ENCODE assay signal across 20 cellular contexts in the genomic region with DNA sequence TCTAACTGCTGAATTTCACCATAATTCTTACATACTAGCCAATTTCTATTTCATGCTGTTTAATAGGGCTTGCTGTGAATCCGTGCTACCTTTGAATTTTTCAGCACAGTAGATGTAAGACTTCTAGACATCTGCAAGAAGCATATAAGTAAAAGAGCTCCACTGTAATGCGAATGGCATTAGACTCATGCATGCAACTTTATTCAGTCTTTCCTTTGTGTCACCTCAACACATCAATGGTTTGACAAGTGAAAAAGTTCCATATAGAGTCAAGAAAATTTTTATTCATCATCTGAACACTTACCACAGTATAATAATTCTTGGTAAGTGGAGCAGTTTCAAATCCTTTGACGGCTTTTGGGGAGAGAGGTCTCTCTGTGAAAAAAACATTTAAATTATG. TPM values are rescaled to one million over a fixed set of nuclear protein-coding genes. Genes with fewer than 3 reads are reported as not detected.
DNase-seq lines count a peak whose midpoint lies in the region; ATAC-seq, FAIRE-seq and TF ChIP-seq lines count a peak whose summit lies in the region.
"Had no signal": no experiment of that assay in that cellular context is flagged by ENCODE, and none has a peak within 500 bp of the region (broad histone marks: within the 10 kb centered on the region; RNA-seq: fewer than 3 reads in every experiment).

No MANE protein-coding gene starts in this region.

- no peaks in the 10 kb centered on the region for H3K36me3 ChIP-seq in astrocyte (ENCODE audit: insufficient read depth, low read length)
- H3K36me3 ChIP-seq: BE2C had no signal

- H3K4me1 ChIP-seq in astrocyte (ENCODE audit: insufficient read depth, low read length) = no peaks in the 10 kb centered on the region
- H3K4me1 ChIP-seq: BE2C had no signal

- H3K36me3 Mint-ChIP-seq in activated naive CD4-positive, alpha-beta T cell treated with anti-CD3 and anti-CD28 coated beads, Interleukin-2, amount 50 U/mL, for 24 hours = peaks cover 4% of the 10 kb centered on the region
- peaks cover 53% of the 10 kb centered on the region for H3K36me3 Mint-ChIP-seq in activated T-helper 2 cell treated with anti-CD3 and anti-CD28 coated beads, Interferon-gamma antibody, Interleukin-2, Interleukin-4, amounts not matched to agents 10 μg/mL and 5 μg/mL and 100 μg/mL, durations not matched to agents 14 hours and 24 hours and 36 hours (ENCODE audit: low read depth)
- H3K36me3 Mint-ChIP-seq in astrocyte (ENCODE audit: low read depth, unreplicated experiment) = no peaks in the 10 kb centered on the region

- H3K9ac ChIP-seq in astrocyte (ENCODE audit: low read length) = no peak overlapping the region

- H3K4me3 ChIP-seq in astrocyte (ENCODE audit: insufficient read depth, low read depth, low read length) = no peak overlapping the region

- no peaks in the 10 kb centered on the region for H4K20me1 ChIP-seq in astrocyte (ENCODE audit: insufficient read depth, low read length)

- no peaks in the 10 kb centered on the region for H3K27me3 ChIP-seq in astrocyte (ENCODE audit: insufficient read depth, low read length)
- H3K27me3 ChIP-seq: BE2C had no signal

- DNase-seq in activated naive CD4-positive, alpha-beta T cell (lab: John Stamatoyannopoulos, UW) = no peak
- DNase-seq in activated T-helper 2 cell treated with anti-CD3 and anti-CD28 coated beads, Interferon-gamma antibody, Interleukin-2, Interleukin-4, amounts not matched to agents 10 μg/mL and 5 μg/mL and 100 μg/mL, durations not matched to agents 14 hours and 24 hours and 36 hours (ENCODE audit: low spot score) = no peak
- DNase-seq in astrocyte (ENCODE audit: low read depth) = no peak
- no peak for DNase-seq in stimulated activated naive CD8-positive, alpha-beta T cell treated with anti-CD3 and anti-CD28 coated beads, Interleukin-15, amount 100 ng/mL, for 72 hours
- no peak for DNase-seq in stimulated activated CD8-positive, alpha-beta memory T cell treated with anti-CD3 and anti-CD28 coated beads, Interleukin-4, amount 100 ng/mL, for 48 hours
- DNase-seq in T-helper 2 cell = no peak
- DNase-seq: BE2C; CD8-positive, alpha-beta T cell; DMS79 treated with DMSO at 0.1 percent for 48 hours; GDM1; GOT3; MV-4-11; NCI-H1417 treated with DMSO at 0.1 percent for 48 hours; NCI-H2029; NCI-H510A treated with DMSO at 0.1 percent for 48 hours had no signal

- peak overlapping the region; percentile 23 for H3K27ac Mint-ChIP-seq in activated naive CD4-positive, alpha-beta T cell treated with anti-CD3 and anti-CD28 coated beads, Interleukin-2, amount 50 U/mL, for 24 hours
- peak overlapping the region; percentile 28 for H3K27ac Mint-ChIP-seq in activated T-helper 2 cell treated with anti-CD3 and anti-CD28 coated beads, Interferon-gamma antibody, Interleukin-2, Interleukin-4, amounts not matched to agents 10 μg/mL and 5 μg/mL and 100 μg/mL, durations not matched to agents 14 hours and 24 hours and 36 hours
- H3K27ac Mint-ChIP-seq in astrocyte (ENCODE audit: unreplicated experiment) = no peak overlapping the region
- peak overlapping the region in 1 of 2 donors; percentile 69 for H3K27ac Mint-ChIP-seq in stimulated activated naive CD8-positive, alpha-beta T cell treated with anti-CD3 and anti-CD28 coated beads, Interleukin-15, amount 100 ng/mL, for 72 hours

- no peaks in the 10 kb centered on the region for H3K27me3 Mint-ChIP-seq in activated naive CD4-positive, alpha-beta T cell treated with anti-CD3 and anti-CD28 coated beads, Interleukin-2, amount 50 U/mL, for 24 hours
- no peaks in the 10 kb centered on the region for H3K27me3 Mint-ChIP-seq in activated T-helper 2 cell treated with anti-CD3 and anti-CD28 coated beads, Interferon-gamma antibody, Interleukin-2, Interleukin-4, amounts not matched to agents 10 μg/mL and 5 μg/mL and 100 μg/mL, durations not matched to agents 14 hours and 24 hours and 36 hours (ENCODE audit: low read depth)
- H3K27me3 Mint-ChIP-seq in astrocyte (ENCODE audit: low read depth, unreplicated experiment) = no peaks in the 10 kb centered on the region
- H3K27me3 Mint-ChIP-seq in stimulated activated naive CD8-positive, alpha-beta T cell treated with anti-CD3 and anti-CD28 coated beads, Interleukin-15, amount 100 ng/mL, for 72 hours = no peaks in the 10 kb centered on the region

- FAIRE-seq in astrocyte (lab: Jason Lieb, UNC) = peak; percentile 37
- FAIRE-seq: D721Med, GM12892, HTR-8/SVneo, RCC 7860 had no signal

- peaks cover 50% of the 10 kb centered on the region for H3K4me1 Mint-ChIP-seq in activated naive CD4-positive, alpha-beta T cell treated with anti-CD3 and anti-CD28 coated beads, Interleukin-2, amount 50 U/mL, for 24 hours
- peaks cover 48% of the 10 kb centered on the region for H3K4me1 Mint-ChIP-seq in activated T-helper 2 cell treated with anti-CD3 and anti-CD28 coated beads, Interferon-gamma antibody, Interleukin-2, Interleukin-4, amounts not matched to agents 10 μg/mL and 5 μg/mL and 100 μg/mL, durations not matched to agents 14 hours and 24 hours and 36 hours (ENCODE audit: low read depth)
- H3K4me1 Mint-ChIP-seq in astrocyte (ENCODE audit: low read depth, unreplicated experiment) = peaks cover 3% of the 10 kb centered on the region
- H3K4me1 Mint-ChIP-seq in stimulated activated naive CD8-positive, alpha-beta T cell treated with anti-CD3 and anti-CD28 coated beads, Interleukin-15, amount 100 ng/mL, for 72 hours = peaks cover 61% of the 10 kb centered on the region

- H3K27ac ChIP-seq in astrocyte (ENCODE audit: low read depth, low read length) = no peak overlapping the region

- no peak overlapping the region for H2AFZ ChIP-seq in astrocyte (ENCODE audit: low read depth, low read length)

- no peaks in the 10 kb centered on the region for H3K9me3 ChIP-seq in astrocyte (ENCODE audit: insufficient read depth, low read depth, low read length)
- H3K9me3 ChIP-seq: BE2C had no signal

- no peak overlapping the region for H3K4me2 ChIP-seq in astrocyte (ENCODE audit: low read length)

- no peak for TF ChIP-seq CTCF in astrocyte (IDR thresholded peaks at IDR 0.05; ENCODE audit: insufficient read depth, low read depth, low read length)

- no peaks in the 10 kb centered on the region for H3K79me2 ChIP-seq in astrocyte (ENCODE audit: insufficient read depth, low read length)

- intact Hi-C loops in activated T-helper 2 cell treated with anti-CD3 and anti-CD28 coated beads, Interferon-gamma antibody, Interleukin-2, Interleukin-4, amounts not matched to agents 10 μg/mL and 5 μg/mL and 100 μg/mL, durations not matched to agents 14 hours and 24 hours and 36 hours (cut with micrococcal nuclease) = loop anchor here (2.0 to 5.0 kb wide), 2 partner anchors 13 to 46 kb away; no protein-coding TSS in a partner anchor

- peak overlapping the region; percentile 19 for H3K4me3 Mint-ChIP-seq in activated naive CD4-positive, alpha-beta T cell treated with anti-CD3 and anti-CD28 coated beads, Interleukin-2, amount 50 U/mL, for 24 hours
- no peak overlapping the region for H3K4me3 Mint-ChIP-seq in activated T-helper 2 cell treated with anti-CD3 and anti-CD28 coated beads, Interferon-gamma antibody, Interleukin-2, Interleukin-4, amounts not matched to agents 10 μg/mL and 5 μg/mL and 100 μg/mL, durations not matched to agents 14 hours and 24 hours and 36 hours (ENCODE audit: low read depth)
- H3K4me3 Mint-ChIP-seq in astrocyte (ENCODE audit: unreplicated experiment) = no peak overlapping the region
- H3K4me3 Mint-ChIP-seq in stimulated activated naive CD8-positive, alpha-beta T cell treated with anti-CD3 and anti-CD28 coated beads, Interleukin-15, amount 100 ng/mL, for 72 hours = peak overlapping the region in 1 of 2 donors; percentile 15

- peak; percentile 50 for ATAC-seq in stimulated activated naive CD8-positive, alpha-beta T cell treated with anti-CD3 and anti-CD28 coated beads, Interleukin-15, amount 100 ng/mL, for 72 hours
- ATAC-seq: CD8-positive, alpha-beta T cell had no signal

- H3K9me3 Mint-ChIP-seq in activated naive CD4-positive, alpha-beta T cell treated with anti-CD3 and anti-CD28 coated beads, Interleukin-2, amount 50 U/mL, for 24 hours = no peaks in the 10 kb centered on the region
- no peaks in the 10 kb centered on the region for H3K9me3 Mint-ChIP-seq in activated T-helper 2 cell treated with anti-CD3 and anti-CD28 coated beads, Interferon-gamma antibody, Interleukin-2, Interleukin-4, amounts not matched to agents 10 μg/mL and 5 μg/mL and 100 μg/mL, durations not matched to agents 14 hours and 24 hours and 36 hours
- H3K9me3 Mint-ChIP-seq in astrocyte (ENCODE audit: unreplicated experiment) = peaks cover 1% of the 10 kb centered on the region
- H3K9me3 Mint-ChIP-seq in stimulated activated naive CD8-positive, alpha-beta T cell treated with anti-CD3 and anti-CD28 coated beads, Interleukin-15, amount 100 ng/mL, for 72 hours = no peaks in the 10 kb centered on the region
- H3K9me3 Mint-ChIP-seq: CD8-positive, alpha-beta T cell had no signal

RNA-seq across cellular contexts. Expression of a gene that starts 48.9 kb away (rescaled TPM):
- 77.2 and 77.9 TPM in 2 replicates for total RNA-seq in activated T-helper 2 cell treated with anti-CD3 and anti-CD28 coated beads, Interferon-gamma antibody, Interleukin-2, Interleukin-4, amounts not matched to agents 10 μg/mL and 5 μg/mL and 100 μg/mL, durations not matched to agents 14 hours and 24 hours and 36 hours
- 4.7 and 6.1 TPM in 2 replicates for total RNA-seq in astrocyte

Comparison
In these comparisons a context has a peak if more than half of its experiments do, and no peak if none do; other contexts are left out.
1. RNA of a gene that starts 48.9 kb away (total RNA-seq): 77.2 to 77.9 TPM in activated T-helper 2 cell treated with anti-CD3 and anti-CD28 coated beads, Interferon-gamma antibody, Interleukin-2, Interleukin-4, amounts not matched to agents 10 μg/mL and 5 μg/mL and 100 μg/mL, durations not matched to agents 14 hours and 24 hours and 36 hours; 4.7 to 6.1 TPM in astrocyte; every median in the first group is over 10 times any median in the second.